Comparison of ENCODE assay signal across 18 cellular contexts in genomic region chr2:69216535-69217332, GRCh38.
A peak's percentile ranks its signal among the peaks of the same experiment; 100 is the strongest.
DNase-seq lines count a peak whose midpoint lies in the region; ATAC-seq, FAIRE-seq and TF ChIP-seq lines count a peak whose summit lies in the region.
"Had no signal": no experiment of that assay in that cellular context is flagged by ENCODE, and none has a peak within 500 bp of the region (broad histone marks: within the 10 kb centered on the region; RNA-seq: fewer than 3 reads in every experiment).

No MANE protein-coding gene starts in this region.

- peak overlapping the region; percentile 51 to 90 for H2BK12ac ChIP-seq in mesenchymal stem cell (ENCODE audit: low read length in 2 of 2)

- H3K23ac ChIP-seq in mesenchymal stem cell (ENCODE audit: low read length in 2 of 2): no peak overlapping the region

- H3K27ac Mint-ChIP-seq in activated naive CD4-positive, alpha-beta T cell treated with anti-CD3 and anti-CD28 coated beads, Interleukin-2, amount 50 U/mL, for 72 hours: no peak overlapping the region

- H4K8ac ChIP-seq in mesenchymal stem cell (ENCODE audit: low read length): peak overlapping the region; percentile 64

- no peak overlapping the region for H3K14ac ChIP-seq in mesenchymal stem cell (ENCODE audit: low read length in 2 of 2)

- no peak for ATAC-seq in activated naive CD4-positive, alpha-beta T cell treated with anti-CD3 and anti-CD28 coated beads, Interleukin-2, amount 50 U/mL, for 72 hours
- no peak for ATAC-seq in GM21367 (IDR thresholded peaks at IDR 0.05; ENCODE audit: unreplicated experiment)
- ATAC-seq in GM21825 (IDR thresholded peaks at IDR 0.05; ENCODE audit: unreplicated experiment): no peak
- ATAC-seq: foreskin keratinocyte, right cardiac atrium had no signal

- POLR2A ChIA-PET in endothelial cell of umbilical vein (lab: Charles Lee): no interaction called here

- peak overlapping the region; percentile 90 for H2BK120ac ChIP-seq in mesenchymal stem cell (ENCODE audit: low read depth, low read length)

- H3K36me3 ChIP-seq in endothelial cell of umbilical vein (ENCODE audit: control insufficient read depth in 2 of 2, extremely low read depth in 1 of 2, insufficient read depth in 2 of 2, low read length in 2 of 2) (no peaks in the 10 kb centered on the region), mesenchymal stem cell (ENCODE audit: control insufficient read depth in 1 of 2, insufficient read depth in 2 of 2, low read depth in 1 of 2, low read length in 2 of 2) (peaks cover 4 to 9% of the 10 kb centered on the region in 2 experiments)
- H3K36me3 ChIP-seq: vagina had no signal

- no peaks in the 10 kb centered on the region for H4K20me1 ChIP-seq in endothelial cell of umbilical vein (replicated peaks; ENCODE audit: control insufficient read depth, extremely low read depth, insufficient read depth, low read length)

- no peaks in the 10 kb centered on the region for H3K79me2 ChIP-seq in endothelial cell of umbilical vein (ENCODE audit: control insufficient read depth, insufficient read depth, low read length)

- H3K4me3 ChIP-seq in endothelial cell of umbilical vein (replicated peaks in 1 of 3; ENCODE audit: insufficient read depth in 1 of 3, low read depth in 1 of 3, low read length in 3 of 3) (no peak overlapping the region), mesenchymal stem cell (ENCODE audit: insufficient read depth in 1 of 2, low read depth in 1 of 2, low read length in 2 of 2) (no peak overlapping the region)
- H3K4me3 ChIP-seq: dorsolateral prefrontal cortex, vagina had no signal

- H3K18ac ChIP-seq in mesenchymal stem cell (ENCODE audit: low read depth in 1 of 2, low read length in 2 of 2): peak overlapping the region; percentile 54 to 95

- no peak for FAIRE-seq in endothelial cell of umbilical vein (lab: Jason Lieb, UNC)
- FAIRE-seq: GM19239, H1 had no signal

- H3K9ac ChIP-seq in endothelial cell of umbilical vein (replicated peaks; ENCODE audit: extremely low read depth, insufficient read depth, low read length): no peak overlapping the region
- H3K9ac ChIP-seq in mesenchymal stem cell (ENCODE audit: low read length): no peak overlapping the region

- H3K79me1 ChIP-seq in mesenchymal stem cell (replicated peaks; ENCODE audit: low read length, poor library complexity, severe bottlenecking): peaks cover 3% of the 10 kb centered on the region

- DNase-seq in EH (ENCODE audit: low read depth): peak; percentile 77
- no peak for DNase-seq in endothelial cell of umbilical vein (ENCODE audit: low read depth, low spot score)
- peak; percentile 93 for DNase-seq in mesenchymal stem cell
- DNase-seq in activated naive CD4-positive, alpha-beta T cell treated with anti-CD3 and anti-CD28 coated beads, Interleukin-2, amount 50 U/mL, for 72 hours (ENCODE audit: low spot score in 2 of 2): no peak
- DNase-seq in NCI-H146 treated with DMSO at 0.1 percent for 48 hours (lab: John Stamatoyannopoulos, UW; ENCODE audit: unreplicated experiment): no peak
- DNase-seq: activated CD4-positive, alpha-beta T cell treated with anti-CD3 and anti-CD28 coated beads for 1 hour; activated T-cell treated with anti-CD3 and anti-CD28 coated beads, Interleukin-2, amount 50 U/mL, for 1 hour; dorsolateral prefrontal cortex; foreskin keratinocyte; MV-4-11; stimulated activated naive CD4-positive, alpha-beta T cell treated with Interleukin-2 at 50 U/mL for 16 hours had no signal

- H3K4me2 ChIP-seq in endothelial cell of umbilical vein (ENCODE audit: insufficient read depth, low read length) (no peak overlapping the region), mesenchymal stem cell (ENCODE audit: low read length, poor library complexity, severe bottlenecking) (no peak overlapping the region)

- no peak overlapping the region for H2BK15ac ChIP-seq in mesenchymal stem cell (ENCODE audit: low read depth, poor library complexity, severe bottlenecking)

- no TSS peak for BruUV-seq in endothelial cell of umbilical vein (replicated peaks; lab: Mats Ljungman, UMichigan)

- H3K36me3 Mint-ChIP-seq in activated naive CD4-positive, alpha-beta T cell treated with anti-CD3 and anti-CD28 coated beads, Interleukin-2, amount 50 U/mL, for 72 hours: no peaks in the 10 kb centered on the region

- H2AFZ ChIP-seq in endothelial cell of umbilical vein (ENCODE audit: low read depth, low read length) (no peak overlapping the region), mesenchymal stem cell (ENCODE audit: low read depth, low read length) (no peak overlapping the region)

- peak overlapping the region; percentile 35 to 88 for H3K4ac ChIP-seq in mesenchymal stem cell (ENCODE audit: low read depth in 1 of 2, low read length in 2 of 2)

- H3K9me1 ChIP-seq in endothelial cell of umbilical vein (replicated peaks; ENCODE audit: control insufficient read depth, extremely low read depth, insufficient read depth, low read length): no peaks in the 10 kb centered on the region

- no peaks in the 10 kb centered on the region for H3K9me3 Mint-ChIP-seq in activated naive CD4-positive, alpha-beta T cell treated with anti-CD3 and anti-CD28 coated beads, Interleukin-2, amount 50 U/mL, for 72 hours

- H3K9me3 ChIP-seq in endothelial cell of umbilical vein (replicated peaks; ENCODE audit: control insufficient read depth, insufficient read depth, low read length) (no peaks in the 10 kb centered on the region), mesenchymal stem cell (ENCODE audit: control insufficient read depth, low read length) (no peaks in the 10 kb centered on the region)
- H3K9me3 ChIP-seq: vagina had no signal

- peak overlapping the region; percentile 71 for H4K91ac ChIP-seq in mesenchymal stem cell (ENCODE audit: low read length)

- no peak overlapping the region for H3K27ac ChIP-seq in endothelial cell of umbilical vein (ENCODE audit: insufficient read depth, low read depth, low read length)
- H3K27ac ChIP-seq in mesenchymal stem cell (ENCODE audit: low read length, poor library complexity, severe bottlenecking): no peak overlapping the region
- H3K27ac ChIP-seq: dorsolateral prefrontal cortex, foreskin keratinocyte, vagina had no signal

- H2AK5ac ChIP-seq in mesenchymal stem cell (ENCODE audit: low read length, severe bottlenecking): no peak overlapping the region

- TF ChIP-seq CTCF in endothelial cell of umbilical vein (IDR thresholded peaks at IDR 0.05; ENCODE audit: extremely low read depth in 1 of 2, insufficient read depth in 1 of 2, low read depth in 1 of 2, low read length in 2 of 2): no peak

- 25% methylated on average over 4 of the region's 4 CpGs for WGBS in mesenchymal stem cell

- H2BK5ac ChIP-seq in mesenchymal stem cell (ENCODE audit: low read depth, low read length, poor library complexity, severe bottlenecking): no peak overlapping the region

- intact Hi-C loops in endothelial cell of umbilical vein (cut with micrococcal nuclease): no loop called here

- CTCF ChIA-PET in endothelial cell of umbilical vein (lab: Charles Lee): interaction anchor here (1.2 to 1.6 kb wide), 2 partner anchors 19 to 90 kb away, joined by 5 read pairs; no protein-coding TSS in a partner anchor

- peaks cover 17% of the 10 kb centered on the region for H3K4me1 ChIP-seq in endothelial cell of umbilical vein (ENCODE audit: control insufficient read depth, extremely low read depth, insufficient read depth, low read length)
- H3K4me1 ChIP-seq in mesenchymal stem cell (ENCODE audit: control insufficient read depth, insufficient read depth, low read depth, low read length): peaks cover 8% of the 10 kb centered on the region
- H3K4me1 ChIP-seq: foreskin keratinocyte had no signal

- H3K27me3 ChIP-seq in endothelial cell of umbilical vein (ENCODE audit: control insufficient read depth in 2 of 2, insufficient read depth in 2 of 2, low read length in 2 of 2) (no peaks in the 10 kb centered on the region), mesenchymal stem cell (ENCODE audit: control insufficient read depth in 1 of 2, insufficient read depth in 1 of 2, low read length in 2 of 2) (no peaks in the 10 kb centered on the region)
- H3K27me3 ChIP-seq: dorsolateral prefrontal cortex, foreskin keratinocyte, vagina had no signal

- dilution Hi-C loops in endothelial cell of umbilical vein (cut with MboI; ENCODE audit: extremely low pct_ligation_motif_present, low sequenced_read_pairs): no loop called here

- TF ChIP-seq POLR2A in endothelial cell of umbilical vein (IDR thresholded peaks at IDR 0.05; ENCODE audit: low read depth, low read length): no peak

TF ChIP-seq in PFSK-1, 5 proteins besides CTCF, POLR2A, EP300 and RAD21 (continues in another document):
- TF ChIP-seq TAF1 (IDR thresholded peaks at IDR 0.05; ENCODE audit: borderline replicate concordance, insufficient read depth, low read length): no peak
- TF ChIP-seq FOXP2 (optimal IDR thresholded peaks at IDR 0.05; ENCODE audit: borderline replicate concordance, extremely low read depth, extremely low read length, insufficient read depth): peak; percentile 83

TF ChIP-seq in endothelial cell of umbilical vein, 7 proteins besides CTCF, POLR2A, EP300 and RAD21:
- TF ChIP-seq POLR2AphosphoS5 (IDR thresholded peaks at IDR 0.05; ENCODE audit: insufficient read depth, low read depth, low read length): peak; percentile 41
- peak; percentile 28 for TF ChIP-seq GATA2 (IDR thresholded peaks at IDR 0.05; ENCODE audit: insufficient read depth, insufficient read length, low read depth, low read length)
- no peak for TF ChIP-seq FOS (IDR thresholded peaks at IDR 0.05; ENCODE audit: borderline replicate concordance, insufficient read depth, low read length)

Comparison
In these comparisons a context has a peak if more than half of its experiments do, and no peak if none do; other contexts are left out.
1. DNase-seq: peak in EH (single experiment) and mesenchymal stem cell (single experiment); none in endothelial cell of umbilical vein (single experiment), activated naive CD4-positive, alpha-beta T cell treated with anti-CD3 and anti-CD28 coated beads, Interleukin-2, amount 50 U/mL, for 72 hours (0 of 2) and NCI-H146 treated with DMSO at 0.1 percent for 48 hours (single experiment).